ENCODE assay signal across 8 cellular contexts in genomic region chr6:167094436-167094819, GRCh38. TPM values are rescaled to one million over a fixed set of nuclear protein-coding genes. Genes with fewer than 3 reads are reported as not detected.
A peak's percentile ranks its signal among the peaks of the same experiment; 100 is the strongest.
DNase-seq lines count a peak whose midpoint lies in the region; ATAC-seq and TF ChIP-seq lines count a peak whose summit lies in the region.

No MANE protein-coding gene starts in this region.

- peak overlapping the region; percentile 78 for H3K4me3 Mint-ChIP-seq in CD8-positive, alpha-beta T cell
- H3K4me3 Mint-ChIP-seq in dendritic cell treated with granulocyte-macrophage colony-stimulating factor and Interleukin-4, amounts not matched to agents 40 ng/mL and 50 ng/mL, for 4 days = no peak overlapping the region

- no peaks in the 10 kb centered on the region for H3K27me3 ChIP-seq in CD8-positive, alpha-beta T cell (ENCODE audit: insufficient read depth, low read length)

- H3K4me1 Mint-ChIP-seq in CD8-positive, alpha-beta T cell (ENCODE audit: low read depth) = peaks cover 62% of the 10 kb centered on the region
- H3K4me1 Mint-ChIP-seq in dendritic cell treated with granulocyte-macrophage colony-stimulating factor and Interleukin-4, amounts not matched to agents 40 ng/mL and 50 ng/mL, for 4 days (ENCODE audit: low read depth) = peaks cover 71% of the 10 kb centered on the region

- H3K4me3 ChIP-seq in CD8-positive, alpha-beta T cell (ENCODE audit: low read depth, low read length) = peak overlapping the region; percentile 56

- CTCF ChIA-PET in CD8-positive, alpha-beta T cell (lab: Charles Lee) = interaction anchor here (1.1 to 2.7 kb wide), 3 partner anchors 25 to 47 kb away, joined by 3 to 7 read pairs (median 4); no protein-coding TSS in a partner anchor
- CTCF ChIA-PET in GM10248 (lab: Yijun Ruan, JAX) = interaction anchor here (0.7 to 2.9 kb wide), 16 partner anchors 14 to 144 kb away, joined by 3 to 12 read pairs (median 5); partner anchors contain the start of genes CCR6 and CEP43

- intact Hi-C loops in CD8-positive, alpha-beta T cell (cut with DNase I, micrococcal nuclease) = loop anchor here in 1 of 2 experiments (2.0 kb wide), 1 partner anchor 48 kb away; no protein-coding TSS in a partner anchor
- intact Hi-C loops in dendritic cell treated with granulocyte-macrophage colony-stimulating factor and Interleukin-4, amounts not matched to agents 40 ng/mL and 50 ng/mL, for 4 days (cut with micrococcal nuclease) = loop anchor here (5.0 to 10.0 kb wide), 2 partner anchors 100 to 137 kb away; partner anchors contain the start of genes CEP43 and RNASET2

- DNase-seq in CD8-positive, alpha-beta T cell = no peak
- no peak for DNase-seq in stimulated activated CD4-positive, alpha-beta T cell treated with anti-CD3 and anti-CD28 coated beads, Interleukin-12 subunit alpha, Interleukin-12 subunit beta, amount 100 ng/mL, for 4 hours
- DNase-seq in NCI-H345 treated with DMSO at 0.1 percent for 48 hours (lab: John Stamatoyannopoulos, UW; ENCODE audit: unreplicated experiment) = no peak
- no peak for DNase-seq in GM10248 (ENCODE audit: extremely low spot score)
- DNase-seq in activated naive CD4-positive, alpha-beta T cell treated with Interleukin-2 at 50 U/mL for 16 hours = no peak

- peak; percentile 4 for ATAC-seq in CD8-positive, alpha-beta T cell
- peak; percentile 25 for ATAC-seq in GM19395 (IDR thresholded peaks at IDR 0.05; ENCODE audit: unreplicated experiment)
- ATAC-seq in HG03280 (IDR thresholded peaks at IDR 0.05; ENCODE audit: unreplicated experiment) = peak; percentile 14

- H3K36me3 ChIP-seq in CD8-positive, alpha-beta T cell (ENCODE audit: insufficient read depth, low read length) = no peaks in the 10 kb centered on the region

- H3K27me3 Mint-ChIP-seq in CD8-positive, alpha-beta T cell (ENCODE audit: low read depth) = no peaks in the 10 kb centered on the region
- H3K27me3 Mint-ChIP-seq in dendritic cell treated with granulocyte-macrophage colony-stimulating factor and Interleukin-4, amounts not matched to agents 40 ng/mL and 50 ng/mL, for 4 days = peaks cover 7% of the 10 kb centered on the region

- H3K4me1 ChIP-seq in CD8-positive, alpha-beta T cell (ENCODE audit: insufficient read depth, low read length) = peaks cover 61% of the 10 kb centered on the region

- H3K9me3 Mint-ChIP-seq in CD8-positive, alpha-beta T cell = no peaks in the 10 kb centered on the region
- no peaks in the 10 kb centered on the region for H3K9me3 Mint-ChIP-seq in dendritic cell treated with granulocyte-macrophage colony-stimulating factor and Interleukin-4, amounts not matched to agents 40 ng/mL and 50 ng/mL, for 4 days

- no peaks in the 10 kb centered on the region for H3K9me3 ChIP-seq in CD8-positive, alpha-beta T cell (ENCODE audit: low read length)

- POLR2A ChIA-PET in CD8-positive, alpha-beta T cell (lab: Charles Lee) = interaction anchor here (0.9 to 2.5 kb wide), 5 partner anchors 24 to 54 kb away, joined by 3 to 9 read pairs (median 7); no protein-coding TSS in a partner anchor
- POLR2A ChIA-PET in GM10248 (lab: Yijun Ruan, JAX) = interaction anchor here (0.6 to 3.5 kb wide), 7 partner anchors 19 to 838 kb away, joined by 3 to 22 read pairs (median 4); partner anchors contain the start of gene CCR6

- no peaks in the 10 kb centered on the region for H3K36me3 Mint-ChIP-seq in CD8-positive, alpha-beta T cell
- no peaks in the 10 kb centered on the region for H3K36me3 Mint-ChIP-seq in dendritic cell treated with granulocyte-macrophage colony-stimulating factor and Interleukin-4, amounts not matched to agents 40 ng/mL and 50 ng/mL, for 4 days (ENCODE audit: low read depth)

- peak overlapping the region; percentile 86 for H3K27ac Mint-ChIP-seq in CD8-positive, alpha-beta T cell
- H3K27ac Mint-ChIP-seq in dendritic cell treated with granulocyte-macrophage colony-stimulating factor and Interleukin-4, amounts not matched to agents 40 ng/mL and 50 ng/mL, for 4 days = peak overlapping the region; percentile 88

- TF ChIP-seq CTCF in CD8-positive, alpha-beta T cell (IDR thresholded peaks at IDR 0.05) = no peak
- no peak for TF ChIP-seq CTCF in GM10248 (IDR thresholded peaks at IDR 0.05; ENCODE audit: control extremely low read depth, extremely low read depth, low read depth, missing control alignments)

- H3K27ac ChIP-seq in CD8-positive, alpha-beta T cell (ENCODE audit: low read depth, low read length) = no peak overlapping the region

RNA-seq across cellular contexts. Expression of gene CCR6, which starts 28.5 kb away (rescaled TPM):
- 10 to 100 TPM in 1 of 2 experiments, 1 to 10 TPM in 1; 7.6 to 10.3 TPM for total RNA-seq in CD8-positive, alpha-beta T cell
